ENCODE assay signal across 12 cellular contexts in the genomic region with DNA sequence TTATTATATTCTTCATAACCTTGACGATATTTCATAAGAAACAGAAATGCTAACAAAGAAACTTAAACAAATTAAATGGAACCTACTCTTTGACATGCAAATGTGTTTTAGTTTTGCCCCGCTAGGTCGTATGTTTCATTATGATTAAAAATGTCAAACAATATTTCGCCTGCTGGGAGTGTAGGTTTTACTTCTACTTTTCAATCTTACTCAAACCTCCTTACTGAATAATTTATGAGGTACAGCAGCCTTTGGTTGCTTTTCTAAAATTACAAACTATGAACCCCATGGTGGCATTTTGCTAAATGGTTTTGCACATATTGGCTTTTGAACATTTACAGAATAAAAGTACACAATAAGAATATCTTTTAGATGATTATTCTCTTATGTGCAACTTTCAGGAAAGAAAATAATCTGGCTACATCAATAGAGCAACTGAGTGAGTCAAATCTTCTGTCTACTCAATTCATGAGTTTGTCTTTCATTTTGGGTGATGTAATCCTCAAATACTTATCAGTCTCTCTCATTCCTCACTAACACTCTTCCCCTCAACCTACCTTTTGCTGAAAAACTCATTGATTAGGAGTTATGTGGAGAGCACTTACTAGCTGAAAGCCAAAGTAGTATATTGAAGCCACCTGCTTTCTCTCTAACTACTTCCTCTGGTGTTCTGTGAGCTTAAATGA.
A peak's percentile ranks its signal among the peaks of the same experiment; 100 is the strongest.
DNase-seq lines count a peak whose midpoint lies in the region; ATAC-seq, FAIRE-seq and TF ChIP-seq lines count a peak whose summit lies in the region.
"Had no signal": no experiment of that assay in that cellular context is flagged by ENCODE, and none has a peak within 500 bp of the region (broad histone marks: within the 10 kb centered on the region; RNA-seq: fewer than 3 reads in every experiment).

No MANE protein-coding gene starts in this region.

- intact Hi-C loops in Right ventricle myocardium superior (cut with DNase I) = no loop called here

- in situ Hi-C loops in KBM-7 (cut with MboI; ENCODE audit: low pct_unique_long_range_greater_than_20kb, low sequenced_read_pairs) = no loop called here

- FAIRE-seq in D721Med (lab: Jason Lieb, UNC) = no peak

- ATAC-seq in GM18508 (IDR thresholded peaks at IDR 0.05; ENCODE audit: insufficient read depth, unreplicated experiment) (peak; percentile 94), GM19468 (IDR thresholded peaks at IDR 0.05; ENCODE audit: extremely low read depth, unreplicated experiment) (peak; percentile 76), HG02870 (IDR thresholded peaks at IDR 0.05; ENCODE audit: unreplicated experiment) (peak; percentile 94), HG03460 (IDR thresholded peaks at IDR 0.05; ENCODE audit: unreplicated experiment) (peak; percentile 90), Right ventricle myocardium superior (ENCODE audit: poor library complexity) (no peak)
- ATAC-seq: activated CD8-positive, alpha-beta T cell treated with anti-CD3 and anti-CD28 coated beads for 36 hours; mucosa of descending colon had no signal

- DNase-seq in D721Med (ENCODE audit: insufficient read length, low spot score) (no peak), Right ventricle myocardium superior (no peak), KBM-7 (no peak)
- no peak for DNase-seq in stimulated activated naive CD4-positive, alpha-beta T cell (lab: John Stamatoyannopoulos, UW)
- DNase-seq: activated CD8-positive, alpha-beta T cell treated with anti-CD3 and anti-CD28 coated beads for 36 hours; BE2C; mucosa of descending colon; MV-4-11 had no signal

- no peak for TF ChIP-seq CTCF in D721Med (IDR thresholded peaks at IDR 0.05; ENCODE audit: insufficient read depth, missing control alignments)
